In genomic region chr6:108117427-108118358, GRCh38 we compare ENCODE assay signal across 8 cellular contexts. TPM values are rescaled to one million over a fixed set of nuclear protein-coding genes. Genes with fewer than 3 reads are reported as not detected.
A peak's percentile ranks its signal among the peaks of the same experiment; 100 is the strongest.
DNase-seq lines count a peak whose midpoint lies in the region; ATAC-seq and TF ChIP-seq lines count a peak whose summit lies in the region.

No MANE protein-coding gene starts in this region.

- 0% methylated on average over 11 of the region's 72 CpGs; no CpG with 5 or more reads in 1 of the 2 donors for whole genome bisulfite sequencing in gastroesophageal sphincter (ENCODE audit: low coverage in 1 of 2), 2 donors

- ATAC-seq in gastroesophageal sphincter (peak; percentile 34), omental fat pad (ENCODE audit: low FRiP score) (peak; percentile 60), GM19452 (IDR thresholded peaks at IDR 0.05; ENCODE audit: unreplicated experiment) (no peak)

- no peaks in the 10 kb centered on the region for H3K36me3 ChIP-seq in gastroesophageal sphincter
- no peaks in the 10 kb centered on the region for H3K36me3 ChIP-seq in SJCRH30

- H3K9me3 ChIP-seq in gastroesophageal sphincter (no peaks in the 10 kb centered on the region), SJCRH30 (replicated peaks) (no peaks in the 10 kb centered on the region)

- H3K27ac ChIP-seq in HL-60 (replicated peaks) (no peak overlapping the region), gastroesophageal sphincter (no peak overlapping the region), SJCRH30 (no peak overlapping the region)

- H3K4me1 ChIP-seq in gastroesophageal sphincter (peaks cover 0 to 59% (median 35%) of the 10 kb centered on the region in 3 donors), SJCRH30 (no peaks in the 10 kb centered on the region)

- peaks cover 58% of the 10 kb centered on the region for H3K27me3 ChIP-seq in HL-60 (ENCODE audit: insufficient read depth, poor library complexity, severe bottlenecking)
- peaks cover 99% of the 10 kb centered on the region for H3K27me3 ChIP-seq in gastroesophageal sphincter
- peaks cover 1% of the 10 kb centered on the region; the same call in 1 of the 2 replicates for H3K27me3 ChIP-seq in SJCRH30

- TF ChIP-seq POLR2A in gastroesophageal sphincter (IDR thresholded peaks at IDR 0.05) = no peak

- no peak for TF ChIP-seq CTCF in HL-60 (IDR thresholded peaks at IDR 0.05; ENCODE audit: insufficient read depth, low read length)
- no peak for TF ChIP-seq CTCF in gastroesophageal sphincter (IDR thresholded peaks at IDR 0.05)
- TF ChIP-seq CTCF in omental fat pad (IDR thresholded peaks at IDR 0.05) = no peak

- DNase-seq in GM03348 (ENCODE audit: low spot score) (peak; percentile 60), HL-60 (ENCODE audit: low read depth in 1 of 2, low spot score in 1 of 2) (peak in 1 of 2 experiments; percentile 23), omental fat pad (ENCODE audit: low spot score) (no peak), globus pallidus (ENCODE audit: low spot score) (no peak), SJCRH30 (no peak)
- DNase-seq in activated CD8-positive, alpha-beta memory T cell treated with anti-CD3 and anti-CD28 coated beads for 24 hours = peak; percentile 73

- no peak for TF ChIP-seq EP300 in gastroesophageal sphincter (IDR thresholded peaks at IDR 0.05)

- H3K4me3 ChIP-seq in HL-60 (replicated peaks; ENCODE audit: insufficient read depth, low read length) (peak overlapping the region; percentile 55), gastroesophageal sphincter (peak overlapping the region; percentile 68 to 73), SJCRH30 (no peak overlapping the region)

RNA-seq across cellular contexts. Expression of gene OSTM1, which starts 43.2 kb away (rescaled TPM):
- total RNA-seq in gastroesophageal sphincter = 10 to 100 TPM; 44.6 to 78.1 (median 55.5) TPM
- 10 to 100 TPM; 38.5 to 53.4 (median 43.1) TPM for total RNA-seq in omental fat pad
- 35.2 and 39.3 TPM in 2 replicates for total RNA-seq in SJCRH30 (2014; rRNA removed; shearing (Covaris generic))

RNA-seq across cellular contexts. Expression of gene NR2E1, which starts 48.1 kb away (rescaled TPM):
- total RNA-seq in gastroesophageal sphincter = not detected
- total RNA-seq in omental fat pad = not detected
- total RNA-seq in SJCRH30 (2014; rRNA removed; shearing (Covaris generic)) = 0.13 and 0.22 TPM in 2 replicates

Comparison
In these comparisons a context has a peak if more than half of its experiments do, and no peak if none do; other contexts are left out.
1. DNase-seq: peak in GM03348 (single experiment) and activated CD8-positive, alpha-beta memory T cell treated with anti-CD3 and anti-CD28 coated beads for 24 hours (single experiment); none in omental fat pad (single experiment), globus pallidus (single experiment) and SJCRH30 (0 of 2).